In the genomic region with DNA sequence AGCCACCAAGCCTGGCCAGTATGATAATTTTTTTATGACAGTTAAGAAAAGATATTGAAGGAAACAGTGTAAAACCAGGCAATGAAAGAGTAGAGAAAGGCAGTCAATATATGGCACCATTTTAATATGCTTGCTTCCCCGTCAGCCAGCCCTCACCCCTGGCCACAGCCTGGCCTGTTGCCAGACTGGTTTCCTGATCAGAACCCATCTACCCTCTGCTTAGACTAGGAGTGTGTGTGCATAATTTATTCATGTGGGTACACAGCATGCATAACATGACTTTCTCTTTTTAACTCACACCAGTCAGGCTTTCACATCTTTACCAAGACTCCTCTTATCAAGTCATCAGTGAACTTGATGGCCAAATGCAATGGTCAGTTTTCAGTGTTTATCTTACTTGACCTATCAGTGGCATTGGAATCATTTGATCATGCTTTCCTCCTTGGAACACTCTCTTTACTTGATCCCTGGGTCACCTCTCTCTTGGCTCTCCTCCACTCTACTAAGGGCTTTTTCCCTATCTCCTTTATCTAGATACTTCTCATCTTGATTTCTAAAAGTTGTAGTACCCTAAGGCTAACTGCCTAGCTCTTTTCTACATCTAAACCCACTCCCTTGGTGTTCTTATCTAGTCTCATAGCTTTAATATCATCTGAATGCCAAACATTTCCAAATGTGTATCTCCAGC, we compare ENCODE assay signal across 11 cellular contexts. TPM values are rescaled to one million over a fixed set of nuclear protein-coding genes. Genes with fewer than 3 reads are reported as not detected.
DNase-seq lines count a peak whose midpoint lies in the region; ATAC-seq and TF ChIP-seq lines count a peak whose summit lies in the region.
"Had no signal": no experiment of that assay in that cellular context is flagged by ENCODE, and none has a peak within 500 bp of the region (broad histone marks: within the 10 kb centered on the region; RNA-seq: fewer than 3 reads in every experiment).

No MANE protein-coding gene starts in this region.

- intact Hi-C loops in right lobe of liver (cut with DNase I) (no loop called here), PC-3 (cut with micrococcal nuclease) (loop anchor here (2.0 kb wide), 1 partner anchor 93 kb away; no protein-coding TSS in a partner anchor)

- H3K4me2 ChIP-seq in BLaER1 treated with 17β-estradiol and CSF1 and Interleukin-3, amounts not matched to agents 10 nM and 100 nM: peak overlapping the region; percentile 27 to 70 (median 59); a peak in 21 of 22 replicates
- no peak overlapping the region for H3K4me2 ChIP-seq in PC-3 (ENCODE audit: low read length)

- H3K4me1 ChIP-seq in BLaER1 treated with 17β-estradiol and CSF1 and Interleukin-3, amounts not matched to agents 10 nM and 100 nM: peaks cover 16 to 37% (median 30%) of the 10 kb centered on the region in 10 experiments
- peaks cover 0 to 8% (median 3%) of the 10 kb centered on the region in 4 donors for H3K4me1 ChIP-seq in right lobe of liver
- peaks cover 5% of the 10 kb centered on the region for H3K4me1 ChIP-seq in PC-3 (ENCODE audit: insufficient read depth, low read length)
- H3K4me1 ChIP-seq in endodermal cell (ENCODE audit: control insufficient read depth, insufficient read depth, low read length): no peaks in the 10 kb centered on the region

- H3K27me3 ChIP-seq in BLaER1 treated with 17β-estradiol and CSF1 and Interleukin-3, amounts not matched to agents 10 nM and 100 nM: no peaks in the 10 kb centered on the region
- H3K27me3 ChIP-seq in right lobe of liver (no peaks in the 10 kb centered on the region), PC-3 (ENCODE audit: low read length) (no peaks in the 10 kb centered on the region), endodermal cell (ENCODE audit: control insufficient read depth, insufficient read depth, low read length, poor library complexity, severe bottlenecking) (no peaks in the 10 kb centered on the region)
- H3K27me3 ChIP-seq: colonic mucosa, heart left ventricle had no signal

- POLR2A ChIA-PET in PC-3 (lab: Charles Lee; ENCODE audit: unreplicated experiment): interaction anchor here (0.5 kb wide), 1 partner anchor 444 kb away, joined by 3 read pairs; no protein-coding TSS in a partner anchor

- H2AFZ ChIP-seq in PC-3 (ENCODE audit: low read length): no peak overlapping the region

- H3K27ac Mint-ChIP-seq in endodermal cell: no peak overlapping the region

- H3K9me2 ChIP-seq in PC-3 (replicated peaks; ENCODE audit: low read length): no peaks in the 10 kb centered on the region

- DNase-seq in NAMALWA (ENCODE audit: low spot score): peak; percentile 18
- peak; percentile 35 for DNase-seq in activated T-cell treated with anti-CD3 and anti-CD28 coated beads for 24 hours (ENCODE audit: low read depth)
- DNase-seq in left kidney (ENCODE audit: low read depth, low spot score): peak; percentile 39
- DNase-seq in right lobe of liver: no peak
- DNase-seq in PC-3: no peak
- DNase-seq in endodermal cell: no peak
- DNase-seq: colonic mucosa had no signal

- CTCF ChIA-PET in PC-3 (lab: Charles Lee): no interaction called here

- BruUV-seq in PC-3 (replicated peaks; lab: Mats Ljungman, UMichigan): no TSS peak

- H3K27ac ChIP-seq in BLaER1 treated with 17β-estradiol and CSF1 and Interleukin-3, amounts not matched to agents 10 nM and 100 nM: no peak overlapping the region; a peak in 1 of 22 replicates
- no peak overlapping the region for H3K27ac ChIP-seq in right lobe of liver
- H3K27ac ChIP-seq in PC-3 (ENCODE audit: low read length): no peak overlapping the region
- H3K27ac ChIP-seq in endodermal cell (ENCODE audit: low read depth, low read length): no peak overlapping the region
- H3K27ac ChIP-seq: C4-2B, colonic mucosa, heart left ventricle had no signal

- H3K4me3 ChIP-seq in BLaER1 treated with 17β-estradiol and CSF1 and Interleukin-3, amounts not matched to agents 10 nM and 100 nM: no peak overlapping the region
- no peak overlapping the region for H3K4me3 ChIP-seq in right lobe of liver
- no peak overlapping the region for H3K4me3 ChIP-seq in PC-3 (ENCODE audit: low read length)
- no peak overlapping the region for H3K4me3 ChIP-seq in endodermal cell (ENCODE audit: low read length)
- H3K4me3 ChIP-seq: colonic mucosa, heart left ventricle had no signal

- TF ChIP-seq CTCF in right lobe of liver (IDR thresholded peaks at IDR 0.05): no peak
- no peak for TF ChIP-seq CTCF in PC-3 (conservative IDR thresholded peaks at IDR 0.05; ENCODE audit: low read depth, low read length)
- TF ChIP-seq CTCF in endodermal cell (conservative IDR thresholded peaks at IDR 0.05): no peak

- 46% methylated on average over 1 of the region's 1 CpG for WGBS in right lobe of liver (ENCODE audit: insufficient coverage, low coverage, low lambda C conversion rate, missing lambda C conversion rate)
- WGBS in endodermal cell (ENCODE audit: insufficient coverage in 1 of 2, insufficient read length in 1 of 2), 2 experiments: 81% methylated on average over 1 of the region's 1 CpG; no CpG with 5 or more reads in 1 of the 2 experiments

- peaks cover 12% of the 10 kb centered on the region for H3K4me1 Mint-ChIP-seq in endodermal cell

- H3K79me2 ChIP-seq in PC-3 (ENCODE audit: low read length): no peaks in the 10 kb centered on the region

- 0 out of 22 replicates have a peak overlapping the region, but pooled peaks of 1 of the 11 experiments have one; percentile 5 for H3K9ac ChIP-seq in BLaER1 treated with 17β-estradiol and CSF1 and Interleukin-3, amounts not matched to agents 10 nM and 100 nM
- H3K9ac ChIP-seq in PC-3 (ENCODE audit: low read length) (no peak overlapping the region), endodermal cell (ENCODE audit: extremely low read depth, low read length, poor library complexity, severe bottlenecking) (no peak overlapping the region)

- no peaks in the 10 kb centered on the region for H3K9me3 ChIP-seq in BLaER1 treated with 17β-estradiol and CSF1 and Interleukin-3, amounts not matched to agents 10 nM and 100 nM (replicated peaks in 1 of 11)
- H3K9me3 ChIP-seq in right lobe of liver: no peaks in the 10 kb centered on the region
- H3K9me3 ChIP-seq in PC-3 (ENCODE audit: low read length): no peaks in the 10 kb centered on the region
- H3K9me3 ChIP-seq in endodermal cell (ENCODE audit: control insufficient read depth, low read length): no peaks in the 10 kb centered on the region
- H3K9me3 ChIP-seq: colonic mucosa, heart left ventricle had no signal

- H3K27me3 Mint-ChIP-seq in endodermal cell (ENCODE audit: insufficient read depth): no peaks in the 10 kb centered on the region

- no peaks in the 10 kb centered on the region for H4K20me1 ChIP-seq in BLaER1 treated with 17β-estradiol and CSF1 and Interleukin-3, amounts not matched to agents 10 nM and 100 nM
- no peaks in the 10 kb centered on the region for H4K20me1 ChIP-seq in PC-3 (ENCODE audit: low read length)

- H3F3A ChIP-seq in PC-3 (ENCODE audit: low read length, unreplicated experiment): no peaks in the 10 kb centered on the region

- H3K4me3 Mint-ChIP-seq in endodermal cell: no peak overlapping the region

- no peaks in the 10 kb centered on the region for H3K36me3 ChIP-seq in BLaER1 treated with 17β-estradiol and CSF1 and Interleukin-3, amounts not matched to agents 10 nM and 100 nM
- H3K36me3 ChIP-seq in right lobe of liver (no peaks in the 10 kb centered on the region), PC-3 (ENCODE audit: low read depth, low read length) (no peaks in the 10 kb centered on the region), endodermal cell (ENCODE audit: control insufficient read depth, insufficient read depth, low read length) (no peaks in the 10 kb centered on the region)
- H3K36me3 ChIP-seq: colonic mucosa, heart left ventricle had no signal

- H3K36me3 Mint-ChIP-seq in endodermal cell (ENCODE audit: low read depth): no peaks in the 10 kb centered on the region

- H3K9me3 Mint-ChIP-seq in endodermal cell: no peaks in the 10 kb centered on the region

- TF ChIP-seq POLR2A in right lobe of liver (IDR thresholded peaks at IDR 0.05): no peak

- ATAC-seq in GM21367 (IDR thresholded peaks at IDR 0.05; ENCODE audit: unreplicated experiment) (no peak), right lobe of liver (no peak), PC-3 (no peak)
- ATAC-seq: heart left ventricle had no signal

RNA-seq across cellular contexts. Expression of a gene that starts 10.0 kb away (rescaled TPM):
- total RNA-seq in right lobe of liver: under 1 TPM in 1 of 6 experiments, not detected in 5; 0.11 TPM
- total RNA-seq in PC-3 (2014; rRNA removed): 0.52 and 2.1 TPM in 2 replicates
- total RNA-seq in endodermal cell: 1 to 10 TPM; 5.4 to 7.2 TPM
- 15.4 TPM for polyA plus RNA-seq in endodermal cell (2013, experiment 1 of 2)
- polyA plus RNA-seq in endodermal cell (2013, experiment 2 of 2): 11.8 TPM

RNA-seq across cellular contexts. Expression of a gene that starts 11.2 kb away (rescaled TPM):
- total RNA-seq in right lobe of liver (10 to 100 TPM; 18.3 to 28.6 (median 24.5) TPM), PC-3 (2014; rRNA removed) (29.2 and 37.2 TPM in 2 replicates), endodermal cell (10 to 100 TPM; 40.1 to 63.9 TPM)
- 52.2 TPM for polyA plus RNA-seq in endodermal cell (2013, experiment 1 of 2)
- 53.2 TPM for polyA plus RNA-seq in endodermal cell (2013, experiment 2 of 2)

Comparison
In these comparisons a context has a peak if more than half of its experiments do, and no peak if none do; other contexts are left out.
1. DNase-seq: peak in NAMALWA (single experiment), activated T-cell treated with anti-CD3 and anti-CD28 coated beads for 24 hours (single experiment) and left kidney (single experiment); none in right lobe of liver (0 of 3), PC-3 (single experiment) and endodermal cell (single experiment).